In the genomic region with DNA sequence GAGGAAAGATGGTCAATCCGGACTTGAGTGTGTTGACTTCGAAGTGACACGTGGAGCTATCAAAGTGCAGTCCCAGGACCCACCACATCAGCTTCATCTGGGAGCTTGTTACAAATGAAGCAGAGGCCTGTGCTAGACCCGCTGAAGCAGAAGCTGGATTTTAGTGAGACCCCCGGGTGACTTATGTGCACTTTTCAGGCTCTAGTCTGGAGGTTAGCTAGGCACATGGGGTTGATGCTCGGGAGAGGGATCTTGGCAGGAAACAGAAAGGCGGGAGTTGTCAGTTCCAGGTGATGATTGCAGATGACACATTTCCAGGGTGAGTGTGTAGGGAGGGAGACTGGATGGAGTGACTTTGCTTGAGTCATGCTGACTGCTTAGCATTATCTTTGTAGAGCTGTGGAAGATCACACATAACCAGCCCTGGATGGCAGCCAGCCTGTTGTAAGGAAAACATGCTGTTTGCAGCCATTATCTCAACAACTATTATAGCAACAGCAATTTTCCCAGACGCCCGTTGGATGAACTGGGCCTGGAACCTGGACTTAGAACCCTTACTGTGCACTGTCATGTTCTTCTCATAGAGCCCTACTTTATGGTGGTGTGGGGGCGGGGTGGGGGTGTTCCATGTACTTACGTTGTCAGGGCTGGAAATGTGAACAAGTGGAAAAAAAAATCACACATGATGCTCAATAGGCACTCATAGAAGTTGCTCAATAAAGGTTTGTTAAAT, we compare ENCODE assay signal across 11 cellular contexts.
DNase-seq lines count a peak whose midpoint lies in the region; ATAC-seq and TF ChIP-seq lines count a peak whose summit lies in the region.
"Had no signal": no experiment of that assay in that cellular context is flagged by ENCODE, and none has a peak within 500 bp of the region (broad histone marks: within the 10 kb centered on the region; RNA-seq: fewer than 3 reads in every experiment).

No MANE protein-coding gene starts in this region.

- no peak for TF ChIP-seq CTCF in AG09319 (IDR thresholded peaks at IDR 0.05; ENCODE audit: low read depth, low read length)
- peak in 1 of 4 donors; percentile 9 for TF ChIP-seq CTCF in right lobe of liver (IDR thresholded peaks at IDR 0.05)
- no peak for TF ChIP-seq CTCF in chondrocyte (IDR thresholded peaks at IDR 0.05)

- peaks cover 10% of the 10 kb centered on the region for H3K4me1 Mint-ChIP-seq in chondrocyte (ENCODE audit: low read depth)
- H3K4me1 Mint-ChIP-seq: naive thymus-derived CD8-positive, alpha-beta T cell had no signal

- no peaks in the 10 kb centered on the region for H3K36me3 ChIP-seq in right lobe of liver

- 46% methylated on average over 10 of the region's 11 CpGs for WGBS in right lobe of liver (ENCODE audit: insufficient coverage, low coverage, low lambda C conversion rate, missing lambda C conversion rate)

- no peak overlapping the region for H3K27ac Mint-ChIP-seq in chondrocyte (ENCODE audit: unreplicated experiment)
- H3K27ac Mint-ChIP-seq: dendritic cell treated with granulocyte-macrophage colony-stimulating factor and Interleukin-4, amounts not matched to agents 40 ng/mL and 50 ng/mL, for 4 days had no signal

- H3K27me3 ChIP-seq in right lobe of liver: no peaks in the 10 kb centered on the region

- DNase-seq in AG09319 (ENCODE audit: extremely low read depth, low read depth) (peak; percentile 49), NCI-H1105 (lab: John Stamatoyannopoulos, UW) (peak; percentile 79), dermis microvascular lymphatic vessel endothelial cell (ENCODE audit: low read depth in 2 of 2) (peak; percentile 20 to 94), right lobe of liver (peak; percentile 65 to 84 (median 65)), chondrocyte (ENCODE audit: low spot score) (no peak), NCI-H2171 treated with DMSO at 0.1 percent for 48 hours (lab: John Stamatoyannopoulos, UW) (no peak)
- DNase-seq: naive thymus-derived CD8-positive, alpha-beta T cell had no signal

- ATAC-seq in right lobe of liver (peak; percentile 68 to 90 (median 74)), HG02588 (IDR thresholded peaks at IDR 0.05; ENCODE audit: unreplicated experiment) (no peak), HG02571 (IDR thresholded peaks at IDR 0.05; ENCODE audit: unreplicated experiment) (no peak)
- ATAC-seq: naive thymus-derived CD8-positive, alpha-beta T cell had no signal

- H3K9me3 Mint-ChIP-seq in chondrocyte (ENCODE audit: low read depth): no peaks in the 10 kb centered on the region
- H3K9me3 Mint-ChIP-seq: dendritic cell treated with granulocyte-macrophage colony-stimulating factor and Interleukin-4, amounts not matched to agents 40 ng/mL and 50 ng/mL, for 4 days had no signal

- intact Hi-C loops in right lobe of liver (cut with DNase I): no loop called here

- peaks cover 0 to 10% (median 4%) of the 10 kb centered on the region in 4 donors for H3K4me1 ChIP-seq in right lobe of liver

- H3K9me3 ChIP-seq in right lobe of liver: no peaks in the 10 kb centered on the region

- H3K27ac ChIP-seq in right lobe of liver: peak overlapping the region in 2 of 3 donors; percentile 6 to 10
- H3K27ac ChIP-seq: VCaP had no signal

- no peak for TF ChIP-seq POLR2A in right lobe of liver (IDR thresholded peaks at IDR 0.05)

- no peaks in the 10 kb centered on the region for H3K36me3 Mint-ChIP-seq in chondrocyte (ENCODE audit: low read depth)
- H3K36me3 Mint-ChIP-seq: naive thymus-derived CD8-positive, alpha-beta T cell had no signal

- no peak overlapping the region for H3K4me3 Mint-ChIP-seq in chondrocyte (ENCODE audit: unreplicated experiment)
- H3K4me3 Mint-ChIP-seq: dendritic cell treated with granulocyte-macrophage colony-stimulating factor and Interleukin-4, amounts not matched to agents 40 ng/mL and 50 ng/mL, for 4 days; naive thymus-derived CD8-positive, alpha-beta T cell had no signal

- peaks cover under 1% of the 10 kb centered on the region for H3K27me3 Mint-ChIP-seq in chondrocyte (ENCODE audit: low read depth)

- no peak overlapping the region for H3K4me3 ChIP-seq in right lobe of liver

Comparison
In these comparisons a context has a peak if more than half of its experiments do, and no peak if none do; other contexts are left out.
1. DNase-seq: peak in AG09319 (single experiment), NCI-H1105 (single experiment), dermis microvascular lymphatic vessel endothelial cell (2 of 2) and right lobe of liver (3 of 3); none in chondrocyte (single experiment) and NCI-H2171 treated with DMSO at 0.1 percent for 48 hours (single experiment).
2. ATAC-seq: peak in right lobe of liver (4 of 4); none in HG02588 (single experiment) and HG02571 (single experiment).